ENCODE assay signal across 8 cellular contexts in genomic region chr12:51393676-51394545, GRCh38. TPM values are rescaled to one million over a fixed set of nuclear protein-coding genes. Genes with fewer than 3 reads are reported as not detected.
DNase-seq lines count a peak whose midpoint lies in the region; ATAC-seq and TF ChIP-seq lines count a peak whose summit lies in the region.

No MANE protein-coding gene starts in this region.

- H3K4me1 ChIP-seq in testis: no peaks in the 10 kb centered on the region

- H3K27me3 ChIP-seq in testis: no peaks in the 10 kb centered on the region

- TF ChIP-seq POLR2A in testis (IDR thresholded peaks at IDR 0.05): no peak

- intact Hi-C loops in testis (cut with DNase I; ENCODE audit: low total_unique reads): no loop called here

- WGBS in testis, 2 donors: 83 to 89% methylated on average over 14 of the region's 14 CpGs

- H3K9me3 ChIP-seq in testis: no peaks in the 10 kb centered on the region

- H3K4me3 ChIP-seq in AG10803 (ENCODE audit: low read length) (no peak overlapping the region), testis (no peak overlapping the region)

- no peaks in the 10 kb centered on the region for H3K36me3 ChIP-seq in testis (ENCODE audit: low read depth, missing control alignments)

- DNase-seq in AG10803 (ENCODE audit: low read depth) (peak; percentile 92), NOMO-1 treated with DMSO at 0.1 percent for 48 hours (lab: John Stamatoyannopoulos, UW; ENCODE audit: unreplicated experiment) (peak; percentile 77), kidney tubule cell (ENCODE audit: low spot score) (peak; percentile 81), testis (peak; percentile 22), NCI-H2029 (lab: John Stamatoyannopoulos, UW) (no peak), NCI-H146 (lab: John Stamatoyannopoulos, UW) (no peak)
- peak; percentile 29 for DNase-seq in activated T-helper 9 cell treated with anti-CD3 and anti-CD28 coated beads, Interleukin-2, amount 50 U/mL, for 16 hours (ENCODE audit: low read depth)

- no peak overlapping the region for H3K27ac ChIP-seq in testis

- no peak for ATAC-seq in HG03108 (IDR thresholded peaks at IDR 0.05; ENCODE audit: unreplicated experiment)

- TF ChIP-seq CTCF in AG10803 (conservative IDR thresholded peaks at IDR 0.05; ENCODE audit: low read length) (no peak), testis (IDR thresholded peaks at IDR 0.05) (no peak)

RNA-seq across cellular contexts. Expression of gene GALNT6, which starts 2.7 kb away (rescaled TPM):
- total RNA-seq in testis: 1 to 10 TPM; 1.7 to 2.8 TPM
- 2.8 TPM for polyA plus RNA-seq in testis (ENCODE audit: insufficient read depth, low read depth, low replicate concordance)

RNA-seq across cellular contexts. Expression of gene SLC4A8, which starts 30.7 kb away (rescaled TPM):
- 10 to 100 TPM; 63.7 to 78.6 TPM for total RNA-seq in testis
- polyA plus RNA-seq in testis (ENCODE audit: insufficient read depth, low read depth, low replicate concordance): 52.7 TPM

RNA-seq across cellular contexts. Expression of gene CELA1, which starts 47.4 kb away (rescaled TPM):
- total RNA-seq in testis: under 1 TPM in 1 of 2 donors, not detected in 1; 0.50 TPM
- not detected for polyA plus RNA-seq in testis (ENCODE audit: insufficient read depth, low read depth, low replicate concordance)

Comparison
In these comparisons a context has a peak if more than half of its experiments do, and no peak if none do; other contexts are left out.
1. DNase-seq: peak in AG10803 (single experiment), NOMO-1 treated with DMSO at 0.1 percent for 48 hours (single experiment), activated T-helper 9 cell treated with anti-CD3 and anti-CD28 coated beads, Interleukin-2, amount 50 U/mL, for 16 hours (single experiment), kidney tubule cell (single experiment) and testis (single experiment); none in NCI-H2029 (single experiment) and NCI-H146 (single experiment).